ENCODE assay signal across 8 cellular contexts in genomic region chr6:139134817-139135577, GRCh38. TPM values are rescaled to one million over a fixed set of nuclear protein-coding genes. Genes with fewer than 3 reads are reported as not detected.
A peak's percentile ranks its signal among the peaks of the same experiment; 100 is the strongest.
DNase-seq lines count a peak whose midpoint lies in the region; ATAC-seq and TF ChIP-seq lines count a peak whose summit lies in the region.

A gene with protein sequence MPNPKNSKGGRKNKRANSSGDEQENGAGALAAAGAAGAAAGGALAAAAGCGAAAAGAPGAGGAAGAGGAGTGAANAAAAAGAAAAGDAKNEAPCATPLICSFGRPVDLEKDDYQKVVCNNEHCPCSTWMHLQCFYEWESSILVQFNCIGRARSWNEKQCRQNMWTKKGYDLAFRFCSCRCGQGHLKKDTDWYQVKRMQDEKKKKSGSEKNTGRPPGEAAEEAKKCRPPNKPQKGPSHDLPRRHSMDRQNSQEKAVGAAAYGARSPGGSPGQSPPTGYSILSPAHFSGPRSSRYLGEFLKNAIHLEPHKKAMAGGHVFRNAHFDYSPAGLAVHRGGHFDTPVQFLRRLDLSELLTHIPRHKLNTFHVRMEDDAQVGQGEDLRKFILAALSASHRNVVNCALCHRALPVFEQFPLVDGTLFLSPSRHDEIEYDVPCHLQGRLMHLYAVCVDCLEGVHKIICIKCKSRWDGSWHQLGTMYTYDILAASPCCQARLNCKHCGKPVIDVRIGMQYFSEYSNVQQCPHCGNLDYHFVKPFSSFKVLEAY (plus strand): TSS chr6:139135080. CDS start chr6:139135397, 317 bp downstream.

- peaks cover 0 to 3% of the 10 kb centered on the region in 2 experiments; a peak in 1 of 4 replicates for H3K4me1 ChIP-seq in SK-N-SH (ENCODE audit: control insufficient read depth in 1 of 2, insufficient read depth in 2 of 2, low read depth in 1 of 2, low read length in 1 of 2)

- peak; percentile 74 for TF ChIP-seq POLR2A in NB4 (IDR thresholded peaks at IDR 0.05; ENCODE audit: extremely low read depth, insufficient read length)

- H3K4me2 ChIP-seq in SK-N-SH, result peak within 1 kb of the TSS; percentile 79

- WGBS in SK-N-SH (ENCODE audit: low lambda C conversion rate), result 3% methylated on average over 13 of the region's 105 CpGs

- H4K20me1 ChIP-seq in SK-N-SH (ENCODE audit: insufficient read depth), result no peaks in the 10 kb centered on the region

- H3K79me2 ChIP-seq in SK-N-SH (ENCODE audit: insufficient read depth), result peaks cover 29% of the 10 kb centered on the region

- TF ChIP-seq CTCF in NB4 (IDR thresholded peaks at IDR 0.05; ENCODE audit: low read depth, low read length) (no peak), SK-N-SH (IDR thresholded peaks at IDR 0.05) (no peak)

- peak; percentile 88 for DNase-seq in GM04504 (ENCODE audit: low read depth)
- peak; percentile 96 for DNase-seq in NB4 (ENCODE audit: low read depth)
- DNase-seq in SK-N-SH, result peak; percentile 97
- peak; percentile 100 for DNase-seq in activated naive CD4-positive, alpha-beta T cell treated with anti-CD3 and anti-CD28 coated beads, Interleukin-2, amount 50 U/mL, for 16 hours
- peak; percentile 92 for DNase-seq in germinal center (ENCODE audit: low spot score)
- peak; percentile 57 for DNase-seq in non-pigmented ciliary epithelial cell (ENCODE audit: low read depth)
- peak; percentile 60 to 99 (median 89) for DNase-seq in substantia nigra (lab: John Stamatoyannopoulos, UW)

- peak within 1 kb of the TSS; percentile 76 for H3K9ac ChIP-seq in SK-N-SH

- peak within 1 kb of the TSS in 1 of 2 experiments; percentile 47; a peak in 2 of 4 replicates for H3K27ac ChIP-seq in SK-N-SH (ENCODE audit: low read depth in 2 of 2, low read length in 1 of 2)
- H3K27ac ChIP-seq in substantia nigra (ENCODE audit: low read depth, low read length, poor library complexity, severe bottlenecking), result peak within 1 kb of the TSS; percentile 78

- H2AFZ ChIP-seq in SK-N-SH (ENCODE audit: low read depth), result peak within 1 kb of the TSS; percentile 87

- H3K27me3 ChIP-seq in SK-N-SH (ENCODE audit: insufficient read depth), result no peaks in the 10 kb centered on the region

- CTCF ChIA-PET in SK-N-SH (lab: Yijun Ruan, JAX), result no interaction called here

- no peaks in the 10 kb centered on the region for H3K9me3 ChIP-seq in SK-N-SH

- peak; percentile 75 for ATAC-seq in HG02571 (IDR thresholded peaks at IDR 0.05; ENCODE audit: unreplicated experiment)

- H3K4me3 ChIP-seq in NB4 (ENCODE audit: low read depth, low read length) (peak within 1 kb of the TSS; percentile 74), SK-N-SH (ENCODE audit: low read depth in 2 of 2, low read length in 1 of 2) (peak within 1 kb of the TSS; percentile 70 to 82)

- POLR2A ChIA-PET in SK-N-SH (lab: Yijun Ruan, JAX), result interaction anchor here (0.6 kb wide), 1 partner anchor 362 kb away, joined by 4 read pairs; no protein-coding TSS in a partner anchor

- TF ChIP-seq EP300 in SK-N-SH (IDR thresholded peaks at IDR 0.05; ENCODE audit: borderline replicate concordance in 1 of 2, low read depth in 1 of 2, low read length in 1 of 2), result no peak

- peaks cover 8% of the 10 kb centered on the region for H3F3A ChIP-seq in SK-N-SH (replicated peaks; ENCODE audit: insufficient read depth)

- TF ChIP-seq RAD21 in SK-N-SH (IDR thresholded peaks at IDR 0.05; ENCODE audit: low read length), result no peak

- H3K9me2 ChIP-seq in SK-N-SH, result no peaks in the 10 kb centered on the region

- H3K36me3 ChIP-seq in SK-N-SH (replicated peaks in 1 of 2; ENCODE audit: control insufficient read depth in 1 of 2, insufficient read depth in 2 of 2, low read length in 1 of 2), result peaks cover 0 to 5% of the 10 kb centered on the region in 2 experiments

TF ChIP-seq in SK-N-SH, 30 proteins besides CTCF, POLR2A, EP300 and RAD21 (continues in another document):
- TF ChIP-seq FOSL2 (IDR thresholded peaks at IDR 0.05; ENCODE audit: borderline replicate concordance, low read depth) (peak; percentile 21; the same call in 1 of the 2 replicates), FOXJ3 (CRISPR knock-in tag; IDR thresholded peaks at IDR 0.05) (no peak), EZH2phosphoT487 (IDR thresholded peaks at IDR 0.05; ENCODE audit: borderline replicate concordance, low read depth) (no peak), JUND (IDR thresholded peaks at IDR 0.05) (peak; percentile 25; the same call in 1 of the 2 replicates), NRF1 (IDR thresholded peaks at IDR 0.05; ENCODE audit: low read depth, low read length) (no peak), CHD2 (IDR thresholded peaks at IDR 0.05; ENCODE audit: low read length, partially characterized antibody) (peak; percentile 34), RXRA (IDR thresholded peaks at IDR 0.05; ENCODE audit: borderline replicate concordance, low read depth) (no peak), MAX (IDR thresholded peaks at IDR 0.05; ENCODE audit: low read depth) (peak; percentile 18; the same call in 1 of the 2 replicates), GABPA (IDR thresholded peaks at IDR 0.05; ENCODE audit: low read depth) (no peak), TCF12 (IDR thresholded peaks at IDR 0.05) (no peak), USF1 (IDR thresholded peaks at IDR 0.05; ENCODE audit: borderline replicate concordance, low read depth) (peak; percentile 54; the same call in 1 of the 2 replicates), RFX5 (IDR thresholded peaks at IDR 0.05; ENCODE audit: low read length) (0 out of 2 replicates have a peak, but pooled peaks have one; percentile 18), TEAD4 (IDR thresholded peaks at IDR 0.05; ENCODE audit: borderline replicate concordance, insufficient read depth) (no peak), SIN3A (IDR thresholded peaks at IDR 0.05; ENCODE audit: borderline replicate concordance, low read depth, low read length) (peak; percentile 38; the same call in 1 of the 2 replicates), ELF1 (IDR thresholded peaks at IDR 0.05) (no peak)
- TF ChIP-seq, protein P1, sequence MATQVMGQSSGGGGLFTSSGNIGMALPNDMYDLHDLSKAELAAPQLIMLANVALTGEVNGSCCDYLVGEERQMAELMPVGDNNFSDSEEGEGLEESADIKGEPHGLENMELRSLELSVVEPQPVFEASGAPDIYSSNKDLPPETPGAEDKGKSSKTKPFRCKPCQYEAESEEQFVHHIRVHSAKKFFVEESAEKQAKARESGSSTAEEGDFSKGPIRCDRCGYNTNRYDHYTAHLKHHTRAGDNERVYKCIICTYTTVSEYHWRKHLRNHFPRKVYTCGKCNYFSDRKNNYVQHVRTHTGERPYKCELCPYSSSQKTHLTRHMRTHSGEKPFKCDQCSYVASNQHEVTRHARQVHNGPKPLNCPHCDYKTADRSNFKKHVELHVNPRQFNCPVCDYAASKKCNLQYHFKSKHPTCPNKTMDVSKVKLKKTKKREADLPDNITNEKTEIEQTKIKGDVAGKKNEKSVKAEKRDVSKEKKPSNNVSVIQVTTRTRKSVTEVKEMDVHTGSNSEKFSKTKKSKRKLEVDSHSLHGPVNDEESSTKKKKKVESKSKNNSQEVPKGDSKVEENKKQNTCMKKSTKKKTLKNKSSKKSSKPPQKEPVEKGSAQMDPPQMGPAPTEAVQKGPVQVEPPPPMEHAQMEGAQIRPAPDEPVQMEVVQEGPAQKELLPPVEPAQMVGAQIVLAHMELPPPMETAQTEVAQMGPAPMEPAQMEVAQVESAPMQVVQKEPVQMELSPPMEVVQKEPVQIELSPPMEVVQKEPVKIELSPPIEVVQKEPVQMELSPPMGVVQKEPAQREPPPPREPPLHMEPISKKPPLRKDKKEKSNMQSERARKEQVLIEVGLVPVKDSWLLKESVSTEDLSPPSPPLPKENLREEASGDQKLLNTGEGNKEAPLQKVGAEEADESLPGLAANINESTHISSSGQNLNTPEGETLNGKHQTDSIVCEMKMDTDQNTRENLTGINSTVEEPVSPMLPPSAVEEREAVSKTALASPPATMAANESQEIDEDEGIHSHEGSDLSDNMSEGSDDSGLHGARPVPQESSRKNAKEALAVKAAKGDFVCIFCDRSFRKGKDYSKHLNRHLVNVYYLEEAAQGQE (IDR thresholded peaks at IDR 0.05; ENCODE audit: low read depth, low read length), result no peak
- TF ChIP-seq, protein P2, sequence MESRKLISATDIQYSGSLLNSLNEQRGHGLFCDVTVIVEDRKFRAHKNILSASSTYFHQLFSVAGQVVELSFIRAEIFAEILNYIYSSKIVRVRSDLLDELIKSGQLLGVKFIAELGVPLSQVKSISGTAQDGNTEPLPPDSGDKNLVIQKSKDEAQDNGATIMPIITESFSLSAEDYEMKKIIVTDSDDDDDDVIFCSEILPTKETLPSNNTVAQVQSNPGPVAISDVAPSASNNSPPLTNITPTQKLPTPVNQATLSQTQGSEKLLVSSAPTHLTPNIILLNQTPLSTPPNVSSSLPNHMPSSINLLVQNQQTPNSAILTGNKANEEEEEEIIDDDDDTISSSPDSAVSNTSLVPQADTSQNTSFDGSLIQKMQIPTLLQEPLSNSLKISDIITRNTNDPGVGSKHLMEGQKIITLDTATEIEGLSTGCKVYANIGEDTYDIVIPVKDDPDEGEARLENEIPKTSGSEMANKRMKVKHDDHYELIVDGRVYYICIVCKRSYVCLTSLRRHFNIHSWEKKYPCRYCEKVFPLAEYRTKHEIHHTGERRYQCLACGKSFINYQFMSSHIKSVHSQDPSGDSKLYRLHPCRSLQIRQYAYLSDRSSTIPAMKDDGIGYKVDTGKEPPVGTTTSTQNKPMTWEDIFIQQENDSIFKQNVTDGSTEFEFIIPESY (IDR thresholded peaks at IDR 0.05; ENCODE audit: borderline replicate concordance, low read depth), result no peak
- TF ChIP-seq, protein P3, sequence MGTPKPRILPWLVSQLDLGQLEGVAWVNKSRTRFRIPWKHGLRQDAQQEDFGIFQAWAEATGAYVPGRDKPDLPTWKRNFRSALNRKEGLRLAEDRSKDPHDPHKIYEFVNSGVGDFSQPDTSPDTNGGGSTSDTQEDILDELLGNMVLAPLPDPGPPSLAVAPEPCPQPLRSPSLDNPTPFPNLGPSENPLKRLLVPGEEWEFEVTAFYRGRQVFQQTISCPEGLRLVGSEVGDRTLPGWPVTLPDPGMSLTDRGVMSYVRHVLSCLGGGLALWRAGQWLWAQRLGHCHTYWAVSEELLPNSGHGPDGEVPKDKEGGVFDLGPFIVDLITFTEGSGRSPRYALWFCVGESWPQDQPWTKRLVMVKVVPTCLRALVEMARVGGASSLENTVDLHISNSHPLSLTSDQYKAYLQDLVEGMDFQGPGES (IDR thresholded peaks at IDR 0.05; ENCODE audit: low read depth, low read length), result no peak

RNA-seq across cellular contexts. Expression of the gene that starts here (rescaled TPM):
- 1.6 and 2.0 TPM in 2 replicates for polyA plus RNA-seq in SK-N-SH (2012; rRNA removed)
- polyA plus RNA-seq in SK-N-SH (2012; cell fraction: cytosol; rRNA removed), result 2.3 TPM in 2 replicates
- 1.2 and 1.5 TPM in 2 replicates for polyA plus RNA-seq in SK-N-SH (2012; cell fraction: nucleus; rRNA removed)
